Comparison of ENCODE assay signal across 17 cellular contexts in the genomic region with DNA sequence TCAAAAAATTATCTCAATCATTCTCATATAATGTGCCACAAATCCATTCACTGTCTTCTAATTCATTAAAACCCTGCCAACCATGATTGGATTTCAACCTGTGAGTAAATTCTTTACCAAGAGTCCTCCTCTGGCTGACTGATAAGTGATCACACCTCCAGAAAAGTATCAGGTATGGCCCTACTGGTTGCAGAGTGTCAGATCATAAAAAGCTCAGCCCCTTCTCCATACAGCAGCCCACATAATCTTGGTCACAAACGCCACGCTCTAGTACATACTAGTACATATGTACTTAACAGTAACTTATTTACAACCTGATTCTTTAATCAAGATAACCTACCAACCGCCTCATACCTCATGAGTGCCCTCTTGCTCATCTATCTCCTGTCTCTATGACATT. TPM values are rescaled to one million over a fixed set of nuclear protein-coding genes. Genes with fewer than 3 reads are reported as not detected.
DNase-seq lines count a peak whose midpoint lies in the region; ATAC-seq and TF ChIP-seq lines count a peak whose summit lies in the region.
"Had no signal": no experiment of that assay in that cellular context is flagged by ENCODE, and none has a peak within 500 bp of the region (broad histone marks: within the 10 kb centered on the region; RNA-seq: fewer than 3 reads in every experiment).

No MANE protein-coding gene starts in this region.

- POLR2A ChIA-PET in activated CD4-positive, alpha-beta T cell treated with anti-CD3 and anti-CD28 coated beads for 36 hours (lab: Charles Lee), result no interaction called here

- peaks cover 11% of the 10 kb centered on the region for H3K36me3 Mint-ChIP-seq in activated CD4-positive, alpha-beta T cell treated with anti-CD3 and anti-CD28 coated beads for 36 hours (ENCODE audit: low read depth)
- peaks cover 12% of the 10 kb centered on the region for H3K36me3 Mint-ChIP-seq in activated CD4-positive, alpha-beta T cell treated with anti-CD3 and anti-CD28 coated beads, Interleukin-2, amount 10 ng/mL, durations not matched to agents 24 days and 14 days (ENCODE audit: low read depth)
- peaks cover 12% of the 10 kb centered on the region for H3K36me3 Mint-ChIP-seq in mesothelial cell of epicardium

- DNase-seq in activated CD4-positive, alpha-beta T cell treated with anti-CD3 and anti-CD28 coated beads for 36 hours, result no peak
- DNase-seq in activated CD4-positive, alpha-beta T cell treated with anti-CD3 and anti-CD28 coated beads, Interleukin-2, amount 10 ng/mL, durations not matched to agents 24 days and 14 days, result no peak
- DNase-seq in stimulated activated naive CD8-positive, alpha-beta T cell treated with anti-CD3 and anti-CD28 coated beads, Interleukin-15, amount 100 ng/mL, for 72 hours, result no peak
- DNase-seq in stimulated activated naive CD8-positive, alpha-beta T cell treated with anti-CD3 and anti-CD28 coated beads, Interleukin-15, Interleukin-2, amounts not matched to agents 100 U/mL and 50 U/mL, for 24 hours, result no peak
- DNase-seq in mesothelial cell of epicardium (ENCODE audit: low spot score in 2 of 2, unreplicated experiment in 2 of 2), result no peak
- DNase-seq in activated CD8-positive, alpha-beta memory T cell treated with anti-CD3 and anti-CD28 coated beads, Interleukin-2, amount 50 U/mL, for 48 hours, result no peak
- DNase-seq in dermis blood vessel endothelial cell, result no peak
- DNase-seq: AML-193; MM.1S; NCI-H1092; NCI-H2081; NCI-H446 treated with DMSO at 0.1 percent for 48 hours; NCI-H748 treated with DMSO at 0.1 percent for 48 hours; NK-92 treated with Interleukin-12 subunit alpha and Interleukin-12 subunit beta, amount 100 ng/mL, for 24 hours; Peyer's patch had no signal

- no peak for TF ChIP-seq CTCF in mesothelial cell of epicardium (IDR thresholded peaks at IDR 0.05; ENCODE audit: unreplicated experiment)

- peak overlapping the region; percentile 26 for H3K27ac Mint-ChIP-seq in activated CD4-positive, alpha-beta T cell treated with anti-CD3 and anti-CD28 coated beads for 36 hours
- no peak overlapping the region for H3K27ac Mint-ChIP-seq in activated CD4-positive, alpha-beta T cell treated with anti-CD3 and anti-CD28 coated beads, Interleukin-2, amount 10 ng/mL, durations not matched to agents 24 days and 14 days
- peak overlapping the region in 1 of 2 donors; percentile 28 for H3K27ac Mint-ChIP-seq in stimulated activated naive CD8-positive, alpha-beta T cell treated with anti-CD3 and anti-CD28 coated beads, Interleukin-15, amount 100 ng/mL, for 72 hours
- H3K27ac Mint-ChIP-seq in mesothelial cell of epicardium, result peak overlapping the region; percentile 58

- CTCF ChIA-PET in activated CD4-positive, alpha-beta T cell treated with anti-CD3 and anti-CD28 coated beads for 36 hours (lab: Charles Lee), result no interaction called here

- H3K27me3 Mint-ChIP-seq in activated CD4-positive, alpha-beta T cell treated with anti-CD3 and anti-CD28 coated beads for 36 hours, result no peaks in the 10 kb centered on the region
- no peaks in the 10 kb centered on the region for H3K27me3 Mint-ChIP-seq in activated CD4-positive, alpha-beta T cell treated with anti-CD3 and anti-CD28 coated beads, Interleukin-2, amount 10 ng/mL, durations not matched to agents 24 days and 14 days
- H3K27me3 Mint-ChIP-seq in stimulated activated naive CD8-positive, alpha-beta T cell treated with anti-CD3 and anti-CD28 coated beads, Interleukin-15, amount 100 ng/mL, for 72 hours, result no peaks in the 10 kb centered on the region
- H3K27me3 Mint-ChIP-seq in mesothelial cell of epicardium (ENCODE audit: low read depth), result no peaks in the 10 kb centered on the region

- peaks cover 24% of the 10 kb centered on the region for H3K4me1 Mint-ChIP-seq in activated CD4-positive, alpha-beta T cell treated with anti-CD3 and anti-CD28 coated beads for 36 hours
- peaks cover 5% of the 10 kb centered on the region for H3K4me1 Mint-ChIP-seq in activated CD4-positive, alpha-beta T cell treated with anti-CD3 and anti-CD28 coated beads, Interleukin-2, amount 10 ng/mL, durations not matched to agents 24 days and 14 days
- peaks cover 32% of the 10 kb centered on the region for H3K4me1 Mint-ChIP-seq in stimulated activated naive CD8-positive, alpha-beta T cell treated with anti-CD3 and anti-CD28 coated beads, Interleukin-15, amount 100 ng/mL, for 72 hours
- H3K4me1 Mint-ChIP-seq in mesothelial cell of epicardium, result peaks cover 10% of the 10 kb centered on the region

- no peak overlapping the region for H3K4me3 Mint-ChIP-seq in activated CD4-positive, alpha-beta T cell treated with anti-CD3 and anti-CD28 coated beads for 36 hours
- H3K4me3 Mint-ChIP-seq in activated CD4-positive, alpha-beta T cell treated with anti-CD3 and anti-CD28 coated beads, Interleukin-2, amount 10 ng/mL, durations not matched to agents 24 days and 14 days, result no peak overlapping the region
- no peak overlapping the region for H3K4me3 Mint-ChIP-seq in stimulated activated naive CD8-positive, alpha-beta T cell treated with anti-CD3 and anti-CD28 coated beads, Interleukin-15, amount 100 ng/mL, for 72 hours
- H3K4me3 Mint-ChIP-seq in mesothelial cell of epicardium, result no peak overlapping the region

- H3K9me3 Mint-ChIP-seq in activated CD4-positive, alpha-beta T cell treated with anti-CD3 and anti-CD28 coated beads for 36 hours (ENCODE audit: low read depth), result no peaks in the 10 kb centered on the region
- H3K9me3 Mint-ChIP-seq in activated CD4-positive, alpha-beta T cell treated with anti-CD3 and anti-CD28 coated beads, Interleukin-2, amount 10 ng/mL, durations not matched to agents 24 days and 14 days, result no peaks in the 10 kb centered on the region
- H3K9me3 Mint-ChIP-seq in stimulated activated naive CD8-positive, alpha-beta T cell treated with anti-CD3 and anti-CD28 coated beads, Interleukin-15, amount 100 ng/mL, for 72 hours, result no peaks in the 10 kb centered on the region
- H3K9me3 Mint-ChIP-seq in mesothelial cell of epicardium, result no peaks in the 10 kb centered on the region

- peak; percentile 60 for ATAC-seq in activated CD4-positive, alpha-beta T cell treated with anti-CD3 and anti-CD28 coated beads for 36 hours
- peak; percentile 60 for ATAC-seq in stimulated activated naive CD8-positive, alpha-beta T cell treated with anti-CD3 and anti-CD28 coated beads, Interleukin-15, amount 100 ng/mL, for 72 hours
- ATAC-seq in stimulated activated naive CD8-positive, alpha-beta T cell treated with anti-CD3 and anti-CD28 coated beads, Interleukin-15, Interleukin-2, amounts not matched to agents 100 U/mL and 50 U/mL, for 24 hours, result no peak
- ATAC-seq in HG02981 (IDR thresholded peaks at IDR 0.05; ENCODE audit: unreplicated experiment), result no peak
- ATAC-seq: HCT116 had no signal

- intact Hi-C loops in activated CD4-positive, alpha-beta T cell treated with anti-CD3 and anti-CD28 coated beads for 36 hours (cut with DNase I, micrococcal nuclease), result no loop called here
- intact Hi-C loops in activated CD4-positive, alpha-beta T cell treated with anti-CD3 and anti-CD28 coated beads, Interleukin-2, amount 10 ng/mL, durations not matched to agents 24 days and 14 days (cut with micrococcal nuclease), result no loop called here

RNA-seq across cellular contexts. Expression of gene UBE2H, which starts 26.1 kb away (rescaled TPM):
- total RNA-seq in activated CD4-positive, alpha-beta T cell treated with anti-CD3 and anti-CD28 coated beads for 36 hours, result 10 to 100 TPM; 25.6 to 40.7 TPM
- total RNA-seq in activated CD4-positive, alpha-beta T cell treated with anti-CD3 and anti-CD28 coated beads, Interleukin-2, amount 10 ng/mL, durations not matched to agents 24 days and 14 days, result 21.7 and 24.2 TPM in 2 replicates
- total RNA-seq in mesothelial cell of epicardium, result 95.9 to 104 TPM (median 99.1 TPM) in 3 replicates
- 71.5 and 87.2 TPM in 2 replicates for total RNA-seq in dermis blood vessel endothelial cell

Comparison
In these comparisons a context has a peak if more than half of its experiments do, and no peak if none do; other contexts are left out.
1. ATAC-seq: peak in activated CD4-positive, alpha-beta T cell treated with anti-CD3 and anti-CD28 coated beads for 36 hours (single experiment) and stimulated activated naive CD8-positive, alpha-beta T cell treated with anti-CD3 and anti-CD28 coated beads, Interleukin-15, amount 100 ng/mL, for 72 hours (single experiment); none in stimulated activated naive CD8-positive, alpha-beta T cell treated with anti-CD3 and anti-CD28 coated beads, Interleukin-15, Interleukin-2, amounts not matched to agents 100 U/mL and 50 U/mL, for 24 hours (single experiment) and HG02981 (single experiment).